9 cellular contexts compared by ENCODE assay signal in the genomic region with DNA sequence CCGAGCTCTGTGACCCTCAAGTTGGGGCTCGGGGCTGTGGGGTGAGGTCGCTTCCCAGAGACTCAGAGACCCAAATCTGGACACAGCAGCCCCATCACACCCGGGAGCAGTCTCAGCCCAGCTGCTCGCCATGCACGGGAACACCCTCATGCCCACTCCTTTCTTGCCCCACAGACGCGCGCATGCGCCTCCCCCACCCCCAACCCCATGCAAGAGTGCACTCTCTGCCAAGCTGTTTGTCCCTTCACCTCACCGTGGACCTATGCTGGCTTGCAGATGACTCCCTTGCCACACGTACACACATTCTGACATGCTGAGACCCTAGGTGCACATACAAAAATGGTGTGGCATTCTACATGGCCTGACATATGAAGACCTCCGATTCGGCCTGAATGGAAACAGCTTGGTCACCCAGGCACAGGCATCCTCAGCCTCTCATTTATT. TPM values are rescaled to one million over a fixed set of nuclear protein-coding genes. Genes with fewer than 3 reads are reported as not detected.
A peak's percentile ranks its signal among the peaks of the same experiment; 100 is the strongest.
DNase-seq lines count a peak whose midpoint lies in the region; ATAC-seq, FAIRE-seq and TF ChIP-seq lines count a peak whose summit lies in the region.
"Had no signal": no experiment of that assay in that cellular context is flagged by ENCODE, and none has a peak within 500 bp of the region (broad histone marks: within the 10 kb centered on the region; RNA-seq: fewer than 3 reads in every experiment).

No MANE protein-coding gene starts in this region.

- BruUV-seq in HepG2 (replicated peaks; lab: Mats Ljungman, UMichigan) (no TSS peak), Calu3 (replicated peaks; lab: Mats Ljungman, UMichigan) (no TSS peak)

- TF ChIP-seq EP300 in HepG2 (IDR thresholded peaks at IDR 0.05; ENCODE audit: low read depth in 2 of 2, low read length in 2 of 2): no peak
- TF ChIP-seq EP300 in HepG2 (CRISPR knock-in tag; IDR thresholded peaks at IDR 0.05; ENCODE audit: borderline replicate concordance): no peak

- no peak overlapping the region for H3K4me3 Mint-ChIP-seq in Calu3 (ENCODE audit: low read depth, unreplicated experiment)

- peaks cover 16% of the 10 kb centered on the region for H3K36me3 Mint-ChIP-seq in Calu3 (ENCODE audit: insufficient read depth, unreplicated experiment)

- H3K79me2 ChIP-seq in HepG2 (ENCODE audit: insufficient read depth, low read length): no peaks in the 10 kb centered on the region

- H3K9me3 ChIP-seq in HepG2 (ENCODE audit: low read length) (no peaks in the 10 kb centered on the region), right lobe of liver (no peaks in the 10 kb centered on the region), ascending aorta (no peaks in the 10 kb centered on the region), lower lobe of right lung (no peaks in the 10 kb centered on the region)

- no peak overlapping the region for H2AFZ ChIP-seq in HepG2 (ENCODE audit: low read length)

- H3K4me3 ChIP-seq in HepG2 (replicated peaks in 1 of 3; ENCODE audit: insufficient read depth in 1 of 3, low read depth in 2 of 3, low read length in 3 of 3) (peak overlapping the region; percentile 11 to 66 (median 24)), right lobe of liver (no peak overlapping the region), ascending aorta (peak overlapping the region; percentile 47 to 85), lower lobe of right lung (peak overlapping the region; percentile 59)

- H3K27ac ChIP-seq in HepG2 (ENCODE audit: extremely low read length, insufficient read depth, low read length) (peak overlapping the region; percentile 32), right lobe of liver (peak overlapping the region in 1 of 3 donors; percentile 33), ascending aorta (peak overlapping the region; percentile 51 to 77), lower lobe of right lung (peak overlapping the region; percentile 65)

- peaks cover 44% of the 10 kb centered on the region for H3K4me1 ChIP-seq in HepG2 (ENCODE audit: insufficient read depth, low read length)
- peaks cover 0 to 18% (median 8%) of the 10 kb centered on the region in 4 donors for H3K4me1 ChIP-seq in right lobe of liver
- peaks cover 20 to 25% of the 10 kb centered on the region in 2 donors for H3K4me1 ChIP-seq in ascending aorta
- peaks cover 44% of the 10 kb centered on the region for H3K4me1 ChIP-seq in lower lobe of right lung

- TF ChIP-seq POLR2A in HepG2 (IDR thresholded peaks at IDR 0.05; ENCODE audit: insufficient read depth in 1 of 2, low read depth in 2 of 2, low read length in 2 of 2) (no peak), right lobe of liver (IDR thresholded peaks at IDR 0.05) (no peak)

- H3K27ac Mint-ChIP-seq in Calu3 (ENCODE audit: unreplicated experiment): no peak overlapping the region

- no peak for FAIRE-seq in HepG2 (lab: Jason Lieb, UNC)

- ATAC-seq in HepG2 (no peak), right lobe of liver (no peak), lower lobe of right lung (no peak), GM18873 (IDR thresholded peaks at IDR 0.05; ENCODE audit: low FRiP score, unreplicated experiment) (no peak)

- POLR2A ChIA-PET in HepG2 (lab: Yijun Ruan, JAX): interaction anchor here (0.8 to 3.7 kb wide), 10 partner anchors 8 to 50 kb away, joined by 3 to 28 read pairs (median 6); a partner anchor contains a TSS

- peaks cover 51% of the 10 kb centered on the region for H3K27me3 Mint-ChIP-seq in Calu3 (ENCODE audit: unreplicated experiment)

- H3K4me2 ChIP-seq in HepG2 (ENCODE audit: low read depth, low read length): peak overlapping the region; percentile 78

- H3K4me1 Mint-ChIP-seq in Calu3 (ENCODE audit: low read depth, unreplicated experiment): no peaks in the 10 kb centered on the region

- H3K27me3 ChIP-seq in HepG2 (ENCODE audit: control insufficient read depth in 1 of 2, insufficient read depth in 2 of 2, low read length in 2 of 2): 0 out of 5 replicates have a peak, but pooled peaks cover 0 to 4% of the 10 kb centered on the region in 2 experiments
- no peaks in the 10 kb centered on the region for H3K27me3 ChIP-seq in right lobe of liver
- no peaks in the 10 kb centered on the region for H3K27me3 ChIP-seq in ascending aorta
- peaks cover 5% of the 10 kb centered on the region for H3K27me3 ChIP-seq in lower lobe of right lung (ENCODE audit: low read depth)

- DNase-seq in HepG2 (ENCODE audit: low spot score): peak; percentile 18
- DNase-seq in right lobe of liver: no peak
- DNase-seq in ascending aorta (ENCODE audit: low spot score in 2 of 2): no peak
- no peak for DNase-seq in lower lobe of right lung
- peak; percentile 72 for DNase-seq in ureter (ENCODE audit: low spot score)
- DNase-seq in Calu3: no peak
- DNase-seq in T1000 (lab: John Stamatoyannopoulos, UW): no peak

- WGBS in HepG2 (ENCODE audit: low lambda C conversion rate): 32% methylated on average over 10 of the region's 14 CpGs
- 15% methylated on average over 2 of the region's 14 CpGs for WGBS in right lobe of liver (ENCODE audit: insufficient coverage, low coverage, low lambda C conversion rate, missing lambda C conversion rate)

- in situ Hi-C loops in HepG2 (cut with HindIII; ENCODE audit: extremely low pct_ligation_motif_present, low pct_unique_long_range_greater_than_20kb): no loop called here

- intact Hi-C loops in HepG2 (cut with micrococcal nuclease; ENCODE audit: unreplicated experiment): loop anchor here (10.0 kb wide), 1 partner anchor 67 kb away; no protein-coding TSS in a partner anchor
- intact Hi-C loops in right lobe of liver (cut with DNase I): no loop called here
- intact Hi-C loops in ascending aorta (cut with DNase I): no loop called here
- intact Hi-C loops in lower lobe of right lung (cut with DNase I): no loop called here
- intact Hi-C loops in Calu3 (cut with micrococcal nuclease; ENCODE audit: unreplicated experiment): no loop called here

- no peak for TF ChIP-seq CTCF in HepG2 (CRISPR knock-in tag; IDR thresholded peaks at IDR 0.05)
- TF ChIP-seq CTCF in right lobe of liver (IDR thresholded peaks at IDR 0.05): no peak
- no peak for TF ChIP-seq CTCF in ascending aorta (IDR thresholded peaks at IDR 0.05)
- TF ChIP-seq CTCF in lower lobe of right lung (IDR thresholded peaks at IDR 0.05): no peak
- TF ChIP-seq CTCF in Calu3 (IDR thresholded peaks at IDR 0.05; ENCODE audit: unreplicated experiment): no peak

- TF ChIP-seq RAD21 in HepG2 (CRISPR knock-in tag; IDR thresholded peaks at IDR 0.05): no peak

- no peak overlapping the region for H3K9ac ChIP-seq in HepG2 (ENCODE audit: insufficient read depth, low read depth, low read length)

- H3K36me3 ChIP-seq in HepG2 (replicated peaks in 1 of 2; ENCODE audit: control insufficient read depth in 1 of 2, insufficient read depth in 2 of 2, low read length in 2 of 2) (no peaks in the 10 kb centered on the region), right lobe of liver (no peaks in the 10 kb centered on the region), ascending aorta (no peaks in the 10 kb centered on the region), lower lobe of right lung (no peaks in the 10 kb centered on the region)

- CTCF ChIA-PET in HepG2 (lab: Yijun Ruan, JAX; ENCODE audit: low intra/inter-chr PET ratio, low total read pairs) (no interaction called here), Calu3 (lab: Charles Lee) (interaction anchor here (0.6 to 0.9 kb wide), 2 partner anchors 121 to 235 kb away, joined by 4 read pairs; a partner anchor contains a TSS)

- H3K9me3 Mint-ChIP-seq in Calu3 (ENCODE audit: low read depth, unreplicated experiment): peaks cover 6% of the 10 kb centered on the region

- H4K20me1 ChIP-seq in HepG2 (ENCODE audit: insufficient read depth, low read length): no peaks in the 10 kb centered on the region

RNA-seq across cellular contexts. Expression of a gene that starts 0.5 kb away (rescaled TPM):
- total RNA-seq in HepG2 (2016; rRNA removed; fragmentation: Illumina TruSeq; extraction: Trizol): 0.20 and 0.35 TPM in 2 replicates
- total RNA-seq in HepG2 (2016; cell fraction: cytosol; rRNA removed; fragmentation: Illumina TruSeq; extraction: Trizol; ENCODE audit: low read depth): not detected in 2 replicates
- 0.09 and 0.35 TPM in 2 replicates for total RNA-seq in HepG2 (2016; cell fraction: insoluble cytoplasmic fraction; rRNA removed; fragmentation: Illumina TruSeq; extraction: Trizol)
- 0.06 TPM in 1 of 2 replicates, not detected in the other for total RNA-seq in HepG2 (2016; cell fraction: membrane; rRNA removed; fragmentation: Illumina TruSeq; extraction: Trizol)
- 0.37 and 0.44 TPM in 2 replicates for total RNA-seq in HepG2 (2016; cell fraction: nucleus; rRNA removed; fragmentation: Illumina TruSeq; extraction: Trizol)
- 0.20 and 0.25 TPM in 2 replicates for polyA plus RNA-seq in HepG2 (2011; rRNA removed)
- 0.23 and 0.32 TPM in 2 replicates for polyA plus RNA-seq in HepG2 (2011; cell fraction: cytosol; rRNA removed)
- polyA plus RNA-seq in HepG2 (2011; cell fraction: nucleus; rRNA removed): 0.80 and 0.85 TPM in 2 replicates
- 0.51 and 1.1 TPM in 2 replicates for polyA plus RNA-seq in HepG2 (2012)
- polyA plus RNA-seq in HepG2 (2016; cell fraction: cytosol; fragmentation: Illumina TruSeq; extraction: Trizol; ENCODE audit: low read depth): 0.08 and 0.09 TPM in 2 replicates
- polyA plus RNA-seq in HepG2 (2016; cell fraction: insoluble cytoplasmic fraction; fragmentation: Illumina TruSeq; extraction: Trizol; ENCODE audit: low read depth): 0.27 and 0.71 TPM in 2 replicates
- 0.18 and 0.36 TPM in 2 replicates for polyA plus RNA-seq in HepG2 (2016; cell fraction: membrane; fragmentation: Illumina TruSeq; extraction: Trizol; ENCODE audit: low read depth)
- polyA plus RNA-seq in HepG2 (2016; cell fraction: nucleus; fragmentation: Illumina TruSeq; extraction: Trizol; ENCODE audit: insufficient read depth, low read depth): 2.6 and 2.7 TPM in 2 replicates
- 0.09 and 1.0 TPM in 2 replicates for polyA minus RNA-seq in HepG2 (2011; rRNA and poly(A)+ RNA removed; ENCODE audit: low replicate concordance)
- 0.40 and 0.88 TPM in 2 replicates for polyA minus RNA-seq in HepG2 (2011; cell fraction: cytosol; rRNA and poly(A)+ RNA removed)
- polyA minus RNA-seq in HepG2 (2011; cell fraction: nucleus; rRNA and poly(A)+ RNA removed): 0.26 and 0.50 TPM in 2 replicates
- 1 to 10 TPM in 3 of 6 experiments, under 1 TPM in 3; 0.37 to 3.2 (median 0.94) TPM for total RNA-seq in right lobe of liver
- total RNA-seq in ascending aorta: 193 TPM
- total RNA-seq in lower lobe of right lung: 28.7 TPM
- total RNA-seq in ureter: 49.2 TPM
- not detected in 2 replicates for total RNA-seq in Calu3 (2022)
- total RNA-seq: RPMI7951 had no signal

RNA-seq across cellular contexts. Expression of a gene that starts 18.9 kb away (rescaled TPM):
- total RNA-seq in HepG2 (2016; rRNA removed; fragmentation: Illumina TruSeq; extraction: Trizol) (3.9 and 4.1 TPM in 2 replicates), right lobe of liver (1 to 10 TPM in 3 of 6 experiments, under 1 TPM in 3; 0.46 to 1.8 (median 0.94) TPM), ascending aorta (28.5 TPM), lower lobe of right lung (8.2 TPM), ureter (16.7 TPM), Calu3 (2022) (17.6 and 23.7 TPM in 2 replicates)
- 1.6 and 2.4 TPM in 2 replicates for total RNA-seq in HepG2 (2016; cell fraction: cytosol; rRNA removed; fragmentation: Illumina TruSeq; extraction: Trizol; ENCODE audit: low read depth)
- total RNA-seq in HepG2 (2016; cell fraction: insoluble cytoplasmic fraction; rRNA removed; fragmentation: Illumina TruSeq; extraction: Trizol): 3.5 and 4.5 TPM in 2 replicates
- total RNA-seq in HepG2 (2016; cell fraction: membrane; rRNA removed; fragmentation: Illumina TruSeq; extraction: Trizol): 2.0 and 2.9 TPM in 2 replicates
- total RNA-seq in HepG2 (2016; cell fraction: nucleus; rRNA removed; fragmentation: Illumina TruSeq; extraction: Trizol): 3.5 TPM in 2 replicates
- polyA plus RNA-seq in HepG2 (2011; rRNA removed): 2.4 and 4.2 TPM in 2 replicates
- 3.6 and 24.3 TPM in 2 replicates for polyA plus RNA-seq in HepG2 (2011; cell fraction: cytosol; rRNA removed)
- polyA plus RNA-seq in HepG2 (2011; cell fraction: nucleus; rRNA removed): 13.9 and 17.2 TPM in 2 replicates
- polyA plus RNA-seq in HepG2 (2012): 3.3 TPM in 2 replicates
- polyA plus RNA-seq in HepG2 (2016; cell fraction: cytosol; fragmentation: Illumina TruSeq; extraction: Trizol; ENCODE audit: low read depth): 0.76 and 1.0 TPM in 2 replicates
- 2.9 and 4.1 TPM in 2 replicates for polyA plus RNA-seq in HepG2 (2016; cell fraction: insoluble cytoplasmic fraction; fragmentation: Illumina TruSeq; extraction: Trizol; ENCODE audit: low read depth)
- 1.4 and 2.1 TPM in 2 replicates for polyA plus RNA-seq in HepG2 (2016; cell fraction: membrane; fragmentation: Illumina TruSeq; extraction: Trizol; ENCODE audit: low read depth)
- polyA plus RNA-seq in HepG2 (2016; cell fraction: nucleus; fragmentation: Illumina TruSeq; extraction: Trizol; ENCODE audit: insufficient read depth, low read depth): 8.7 and 9.1 TPM in 2 replicates
- polyA minus RNA-seq in HepG2 (2011; rRNA and poly(A)+ RNA removed; ENCODE audit: low replicate concordance): 6.2 and 14.2 TPM in 2 replicates
- 2.4 and 4.0 TPM in 2 replicates for polyA minus RNA-seq in HepG2 (2011; cell fraction: cytosol; rRNA and poly(A)+ RNA removed)
- 2.0 and 2.4 TPM in 2 replicates for polyA minus RNA-seq in HepG2 (2011; cell fraction: nucleus; rRNA and poly(A)+ RNA removed)

RNA-seq across cellular contexts. Expression of a gene that starts 25.6 kb away (rescaled TPM):
- 0.10 and 0.18 TPM in 2 replicates for total RNA-seq in HepG2 (2016; rRNA removed; fragmentation: Illumina TruSeq; extraction: Trizol)
- total RNA-seq in HepG2 (2016; cell fraction: cytosol; rRNA removed; fragmentation: Illumina TruSeq; extraction: Trizol; ENCODE audit: low read depth): 0.09 and 0.10 TPM in 2 replicates
- 0.09 and 0.13 TPM in 2 replicates for total RNA-seq in HepG2 (2016; cell fraction: insoluble cytoplasmic fraction; rRNA removed; fragmentation: Illumina TruSeq; extraction: Trizol)
- total RNA-seq in HepG2 (2016; cell fraction: membrane; rRNA removed; fragmentation: Illumina TruSeq; extraction: Trizol): 0.10 and 0.15 TPM in 2 replicates
- total RNA-seq in HepG2 (2016; cell fraction: nucleus; rRNA removed; fragmentation: Illumina TruSeq; extraction: Trizol): 0.13 and 0.19 TPM in 2 replicates
- polyA plus RNA-seq in HepG2 (2011; rRNA removed): 0.33 and 0.48 TPM in 2 replicates
- 0.35 and 0.48 TPM in 2 replicates for polyA plus RNA-seq in HepG2 (2011; cell fraction: cytosol; rRNA removed)
- 0.74 and 0.76 TPM in 2 replicates for polyA plus RNA-seq in HepG2 (2011; cell fraction: nucleus; rRNA removed)
- polyA plus RNA-seq in HepG2 (2012): 0.40 and 0.52 TPM in 2 replicates
- 0.07 TPM in 1 of 2 replicates, not detected in the other for polyA plus RNA-seq in HepG2 (2016; cell fraction: cytosol; fragmentation: Illumina TruSeq; extraction: Trizol; ENCODE audit: low read depth)
- polyA plus RNA-seq in HepG2 (2016; cell fraction: insoluble cytoplasmic fraction; fragmentation: Illumina TruSeq; extraction: Trizol; ENCODE audit: low read depth): 0.14 and 0.15 TPM in 2 replicates
- polyA plus RNA-seq in HepG2 (2016; cell fraction: membrane; fragmentation: Illumina TruSeq; extraction: Trizol; ENCODE audit: low read depth): 0.11 and 0.16 TPM in 2 replicates
- 0.17 and 0.18 TPM in 2 replicates for polyA plus RNA-seq in HepG2 (2016; cell fraction: nucleus; fragmentation: Illumina TruSeq; extraction: Trizol; ENCODE audit: insufficient read depth, low read depth)
- polyA minus RNA-seq in HepG2 (2011; rRNA and poly(A)+ RNA removed; ENCODE audit: low replicate concordance): 0.09 and 1.0 TPM in 2 replicates
- 0.26 and 0.30 TPM in 2 replicates for polyA minus RNA-seq in HepG2 (2011; cell fraction: cytosol; rRNA and poly(A)+ RNA removed)
- 0.62 and 0.77 TPM in 2 replicates for polyA minus RNA-seq in HepG2 (2011; cell fraction: nucleus; rRNA and poly(A)+ RNA removed)
- under 1 TPM in 4 of 6 experiments, not detected in 2; 0.13 to 0.86 (median 0.45) TPM for total RNA-seq in right lobe of liver
- 3.6 TPM for total RNA-seq in ascending aorta
- total RNA-seq in lower lobe of right lung: not detected
- total RNA-seq in ureter: not detected
- 1.4 and 3.0 TPM in 2 replicates for total RNA-seq in Calu3 (2022)
- total RNA-seq: RPMI7951 had no signal

RNA-seq across cellular contexts. Expression of a gene that starts 27.6 kb away (rescaled TPM):
- total RNA-seq in HepG2 (2016; rRNA removed; fragmentation: Illumina TruSeq; extraction: Trizol) (55.7 and 63.1 TPM in 2 replicates), right lobe of liver (10 to 100 TPM in 5 of 6 experiments, 1 to 10 TPM in 1; 8.2 to 31.9 (median 12.1) TPM), ascending aorta (24.8 TPM), lower lobe of right lung (37.8 TPM), ureter (25.7 TPM), Calu3 (2022) (48.1 and 51.0 TPM in 2 replicates)
- total RNA-seq in HepG2 (2016; cell fraction: cytosol; rRNA removed; fragmentation: Illumina TruSeq; extraction: Trizol; ENCODE audit: low read depth): 15.1 and 18.0 TPM in 2 replicates
- 55.6 and 65.9 TPM in 2 replicates for total RNA-seq in HepG2 (2016; cell fraction: insoluble cytoplasmic fraction; rRNA removed; fragmentation: Illumina TruSeq; extraction: Trizol)
- total RNA-seq in HepG2 (2016; cell fraction: membrane; rRNA removed; fragmentation: Illumina TruSeq; extraction: Trizol): 28.2 and 32.2 TPM in 2 replicates
- total RNA-seq in HepG2 (2016; cell fraction: nucleus; rRNA removed; fragmentation: Illumina TruSeq; extraction: Trizol): 23.2 and 25.5 TPM in 2 replicates
- polyA plus RNA-seq in HepG2 (2011; rRNA removed): 15.8 and 16.8 TPM in 2 replicates
- polyA plus RNA-seq in HepG2 (2011; cell fraction: cytosol; rRNA removed): 15.3 and 20.1 TPM in 2 replicates
- polyA plus RNA-seq in HepG2 (2011; cell fraction: nucleus; rRNA removed): 19.9 and 20.4 TPM in 2 replicates
- 8.8 and 11.6 TPM in 2 replicates for polyA plus RNA-seq in HepG2 (2012)
- 11.6 and 12.3 TPM in 2 replicates for polyA plus RNA-seq in HepG2 (2016; cell fraction: cytosol; fragmentation: Illumina TruSeq; extraction: Trizol; ENCODE audit: low read depth)
- polyA plus RNA-seq in HepG2 (2016; cell fraction: insoluble cytoplasmic fraction; fragmentation: Illumina TruSeq; extraction: Trizol; ENCODE audit: low read depth): 54.5 and 57.6 TPM in 2 replicates
- polyA plus RNA-seq in HepG2 (2016; cell fraction: membrane; fragmentation: Illumina TruSeq; extraction: Trizol; ENCODE audit: low read depth): 20.8 and 22.1 TPM in 2 replicates
- polyA plus RNA-seq in HepG2 (2016; cell fraction: nucleus; fragmentation: Illumina TruSeq; extraction: Trizol; ENCODE audit: insufficient read depth, low read depth): 38.8 and 42.9 TPM in 2 replicates
- 8.1 and 30.0 TPM in 2 replicates for polyA minus RNA-seq in HepG2 (2011; rRNA and poly(A)+ RNA removed; ENCODE audit: low replicate concordance)
- polyA minus RNA-seq in HepG2 (2011; cell fraction: cytosol; rRNA and poly(A)+ RNA removed): 2.9 TPM in 2 replicates
- 4.2 and 5.5 TPM in 2 replicates for polyA minus RNA-seq in HepG2 (2011; cell fraction: nucleus; rRNA and poly(A)+ RNA removed)

RNA-seq across cellular contexts. Expression of a gene that starts 28.4 kb away (rescaled TPM):
- 78.9 and 145 TPM in 2 replicates for total RNA-seq in HepG2 (2016; rRNA removed; fragmentation: Illumina TruSeq; extraction: Trizol)
- total RNA-seq in HepG2 (2016; cell fraction: cytosol; rRNA removed; fragmentation: Illumina TruSeq; extraction: Trizol; ENCODE audit: low read depth): 67.9 and 97.5 TPM in 2 replicates
- 79.1 and 144 TPM in 2 replicates for total RNA-seq in HepG2 (2016; cell fraction: insoluble cytoplasmic fraction; rRNA removed; fragmentation: Illumina TruSeq; extraction: Trizol)
- 74.6 and 94.5 TPM in 2 replicates for total RNA-seq in HepG2 (2016; cell fraction: membrane; rRNA removed; fragmentation: Illumina TruSeq; extraction: Trizol)
- 100 and 123 TPM in 2 replicates for total RNA-seq in HepG2 (2016; cell fraction: nucleus; rRNA removed; fragmentation: Illumina TruSeq; extraction: Trizol)
- 133 and 166 TPM in 2 replicates for polyA plus RNA-seq in HepG2 (2011; rRNA removed)
- polyA plus RNA-seq in HepG2 (2011; cell fraction: cytosol; rRNA removed): 145 and 216 TPM in 2 replicates
- polyA plus RNA-seq in HepG2 (2011; cell fraction: nucleus; rRNA removed): 188 and 197 TPM in 2 replicates
- 82.1 and 113 TPM in 2 replicates for polyA plus RNA-seq in HepG2 (2012)
- polyA plus RNA-seq in HepG2 (2016; cell fraction: cytosol; fragmentation: Illumina TruSeq; extraction: Trizol; ENCODE audit: low read depth): 70.4 and 85.6 TPM in 2 replicates
- 74.0 and 87.7 TPM in 2 replicates for polyA plus RNA-seq in HepG2 (2016; cell fraction: insoluble cytoplasmic fraction; fragmentation: Illumina TruSeq; extraction: Trizol; ENCODE audit: low read depth)
- polyA plus RNA-seq in HepG2 (2016; cell fraction: membrane; fragmentation: Illumina TruSeq; extraction: Trizol; ENCODE audit: low read depth): 69.4 and 78.0 TPM in 2 replicates
- 157 and 186 TPM in 2 replicates for polyA plus RNA-seq in HepG2 (2016; cell fraction: nucleus; fragmentation: Illumina TruSeq; extraction: Trizol; ENCODE audit: insufficient read depth, low read depth)
- 241 and 330 TPM in 2 replicates for polyA minus RNA-seq in HepG2 (2011; rRNA and poly(A)+ RNA removed; ENCODE audit: low replicate concordance)
- polyA minus RNA-seq in HepG2 (2011; cell fraction: cytosol; rRNA and poly(A)+ RNA removed): 159 and 162 TPM in 2 replicates
- polyA minus RNA-seq in HepG2 (2011; cell fraction: nucleus; rRNA and poly(A)+ RNA removed): 44.9 and 46.5 TPM in 2 replicates
- 100 to 1,000 TPM in 3 of 6 experiments, 10 to 100 TPM in 3; 75.0 to 170 (median 97.9) TPM for total RNA-seq in right lobe of liver
- total RNA-seq in ascending aorta: 161 TPM
- 67.8 TPM for total RNA-seq in lower lobe of right lung
- 78.7 TPM for total RNA-seq in ureter
- 98.8 and 106 TPM in 2 replicates for total RNA-seq in Calu3 (2022)

Comparison
In these comparisons a context has a peak if more than half of its experiments do, and no peak if none do; other contexts are left out.
1. DNase-seq: peak in HepG2 (single experiment) and ureter (single experiment); none in right lobe of liver (0 of 3), ascending aorta (0 of 2), lower lobe of right lung (single experiment), Calu3 (single experiment) and T1000 (single experiment).
2. H3K4me3 ChIP-seq: peak in HepG2 (3 of 3), ascending aorta (2 of 2) and lower lobe of right lung (single experiment); none in right lobe of liver (0 of 3).